ENCODE assay signal across 24 cellular contexts in the genomic region with DNA sequence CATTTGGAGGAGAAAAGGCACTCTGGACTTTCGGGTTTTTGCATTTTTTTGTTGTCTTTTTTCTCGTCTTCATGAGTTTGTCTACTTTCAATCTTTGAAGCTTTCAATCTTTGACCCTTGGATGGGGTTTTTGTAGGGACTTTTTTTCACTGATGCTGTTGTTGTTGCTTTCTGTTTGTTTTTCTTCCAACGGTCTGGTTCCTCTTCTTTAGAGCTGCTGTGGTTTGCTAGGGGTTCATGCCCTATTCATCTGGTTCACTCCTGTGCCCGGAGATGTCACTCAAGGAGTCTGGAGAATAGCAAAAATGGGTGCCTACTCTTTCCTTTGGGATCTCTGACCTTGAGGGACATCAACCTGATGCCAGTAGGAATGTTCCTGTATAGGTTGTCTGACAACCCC.
"Had no signal": no experiment of that assay in that cellular context is flagged by ENCODE, and none has a peak within 500 bp of the region (broad histone marks: within the 10 kb centered on the region; RNA-seq: fewer than 3 reads in every experiment).

No MANE protein-coding gene starts in this region.

- H3K27me3 Mint-ChIP-seq: dendritic cell treated with granulocyte-macrophage colony-stimulating factor and Interleukin-4, amounts not matched to agents 40 ng/mL and 50 ng/mL, for 4 days; effector memory CD8-positive, alpha-beta T cell; naive thymus-derived CD4-positive, alpha-beta T cell had no signal

- H3K9me3 ChIP-seq: colonic mucosa, left lung, lower lobe of right lung had no signal

- H3K36me3 ChIP-seq: colonic mucosa, esophagus squamous epithelium, gastrocnemius medialis, heart right ventricle, left lung, lower lobe of right lung had no signal

- DNase-seq: colonic mucosa; cortex of kidney; effector CD8-positive, alpha-beta T cell; effector memory CD8-positive, alpha-beta T cell; endodermal cell; erythroblast; esophagus squamous epithelium; foreskin fibroblast; foreskin melanocyte; gastrocnemius medialis; glutamatergic neuron; head of caudate nucleus; heart right ventricle; hippocampal formation; left cardiac atrium; left lung; lower lobe of right lung; mesendoderm; midbrain; naive thymus-derived CD4-positive, alpha-beta T cell had no signal

- H3K4me1 ChIP-seq: colonic mucosa, esophagus squamous epithelium, gastrocnemius medialis, heart right ventricle, left lung, lower lobe of right lung had no signal

- H3K27ac Mint-ChIP-seq: dendritic cell treated with granulocyte-macrophage colony-stimulating factor and Interleukin-4, amounts not matched to agents 40 ng/mL and 50 ng/mL, for 4 days; effector memory CD8-positive, alpha-beta T cell; endodermal cell; naive thymus-derived CD4-positive, alpha-beta T cell had no signal

- H3K4me3 ChIP-seq: colonic mucosa, esophagus squamous epithelium, gastrocnemius medialis, heart right ventricle, left lung, lower lobe of right lung had no signal

- H3K4me1 Mint-ChIP-seq: endodermal cell; naive thymus-derived CD4-positive, alpha-beta T cell had no signal

- H3K27ac ChIP-seq: colonic mucosa, epithelial cell of prostate, esophagus squamous epithelium, gastrocnemius medialis, heart right ventricle, left lung, lower lobe of right lung had no signal

- H3K4me3 Mint-ChIP-seq: dendritic cell treated with granulocyte-macrophage colony-stimulating factor and Interleukin-4, amounts not matched to agents 40 ng/mL and 50 ng/mL, for 4 days; effector memory CD8-positive, alpha-beta T cell; endodermal cell; naive thymus-derived CD4-positive, alpha-beta T cell had no signal

- H3K27me3 ChIP-seq: colonic mucosa, esophagus squamous epithelium, gastrocnemius medialis, heart right ventricle, left lung had no signal

- ATAC-seq: effector memory CD8-positive, alpha-beta T cell; esophagus mucosa; gastrocnemius medialis; heart right ventricle; left cardiac atrium; left lung; left ventricle myocardium superior; naive thymus-derived CD4-positive, alpha-beta T cell had no signal
